ENCODE assay signal across 1 cellular context in genomic region chr1:16122361-16122881, GRCh38.
TF ChIP-seq lines count a peak whose summit lies in the region.

No MANE protein-coding gene starts in this region.

TF ChIP-seq in HepG2, 621 proteins besides CTCF, POLR2A, EP300 and RAD21 (continued from another document):
- TF ChIP-seq TBP (CRISPR knock-in tag; IDR thresholded peaks at IDR 0.05) (no peak), POGZ (CRISPR knock-in tag; IDR thresholded peaks at IDR 0.05) (no peak), XBP1 (CRISPR knock-in tag; IDR thresholded peaks at IDR 0.05) (no peak), PBX3 (CRISPR knock-in tag; IDR thresholded peaks at IDR 0.05; ENCODE audit: borderline replicate concordance) (no peak), ZBTB21 (CRISPR knock-in tag; IDR thresholded peaks at IDR 0.05) (no peak), ZFP91 (CRISPR knock-in tag; IDR thresholded peaks at IDR 0.05; ENCODE audit: borderline replicate concordance) (peak; percentile 42; the same call in 1 of the 2 replicates), JARID2 (CRISPR knock-in tag; IDR thresholded peaks at IDR 0.05; ENCODE audit: insufficient replicate concordance) (no peak), SP4 (CRISPR knock-in tag; IDR thresholded peaks at IDR 0.05) (no peak), GATAD2A (CRISPR knock-in tag; IDR thresholded peaks at IDR 0.05) (no peak), ZFY (CRISPR knock-in tag; IDR thresholded peaks at IDR 0.05) (peak; percentile 28; the same call in 1 of the 2 replicates), ZFP36L1 (CRISPR knock-in tag; IDR thresholded peaks at IDR 0.05) (no peak), ZFP37 (CRISPR knock-in tag; IDR thresholded peaks at IDR 0.05; ENCODE audit: borderline replicate concordance) (no peak), ZNF558 (CRISPR knock-in tag; IDR thresholded peaks at IDR 0.05; ENCODE audit: borderline replicate concordance) (no peak), CREBL2 (CRISPR knock-in tag; IDR thresholded peaks at IDR 0.05; ENCODE audit: borderline replicate concordance) (no peak), CENPX (CRISPR knock-in tag; IDR thresholded peaks at IDR 0.05) (no peak), GMEB2 (CRISPR knock-in tag; IDR thresholded peaks at IDR 0.05; ENCODE audit: low read depth) (no peak), NR2F1 (CRISPR knock-in tag; IDR thresholded peaks at IDR 0.05) (no peak), CAMTA2 (CRISPR knock-in tag; IDR thresholded peaks at IDR 0.05; ENCODE audit: borderline replicate concordance) (no peak), ZNF501 (CRISPR knock-in tag; IDR thresholded peaks at IDR 0.05) (0 out of 2 replicates have a peak, but pooled peaks have one; percentile 18), ZNF446 (CRISPR knock-in tag; IDR thresholded peaks at IDR 0.05) (no peak), GLI4 (CRISPR knock-in tag; IDR thresholded peaks at IDR 0.05; ENCODE audit: borderline replicate concordance) (no peak), HCFC1 (IDR thresholded peaks at IDR 0.05; ENCODE audit: low read depth, low read length) (no peak), STAG1 (CRISPR knock-in tag; IDR thresholded peaks at IDR 0.05) (no peak), FOXO1 (CRISPR knock-in tag; IDR thresholded peaks at IDR 0.05) (no peak), REST (IDR thresholded peaks at IDR 0.05; ENCODE audit: borderline replicate concordance in 1 of 2, low read depth in 1 of 2, low read length in 2 of 2) (no peak), SMARCE1 (IDR thresholded peaks at IDR 0.05; ENCODE audit: borderline replicate concordance) (no peak), SALL2 (CRISPR knock-in tag; IDR thresholded peaks at IDR 0.05) (no peak), ZSCAN5A (CRISPR knock-in tag; IDR thresholded peaks at IDR 0.05; ENCODE audit: borderline replicate concordance) (no peak), BCL6 (CRISPR knock-in tag; IDR thresholded peaks at IDR 0.05) (no peak), FIP1L1 (IDR thresholded peaks at IDR 0.05; ENCODE audit: borderline replicate concordance, insufficient read depth, low read depth, low read length) (no peak)
